Comparison of ENCODE assay signal across 17 cellular contexts in the genomic region with DNA sequence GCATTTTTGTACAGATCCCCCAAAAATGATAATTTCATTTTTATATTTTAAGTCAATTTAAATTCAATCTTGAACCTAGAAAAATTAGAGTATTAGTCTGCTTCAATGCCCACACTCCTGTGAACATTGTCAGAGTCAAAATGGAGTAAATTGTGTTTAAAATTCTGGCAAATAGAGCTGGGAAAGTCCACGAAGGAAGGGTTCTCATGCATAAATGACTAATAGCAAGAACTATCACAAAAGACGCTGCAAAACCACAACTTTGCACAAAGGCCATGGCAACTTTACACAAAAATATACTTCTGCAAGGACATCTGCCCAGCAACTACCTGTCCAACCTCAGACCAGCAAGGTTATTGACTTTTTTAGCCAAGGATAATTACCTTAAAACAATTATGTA.
DNase-seq lines count a peak whose midpoint lies in the region; ATAC-seq and TF ChIP-seq lines count a peak whose summit lies in the region.
"Had no signal": no experiment of that assay in that cellular context is flagged by ENCODE, and none has a peak within 500 bp of the region (broad histone marks: within the 10 kb centered on the region; RNA-seq: fewer than 3 reads in every experiment).

No MANE protein-coding gene starts in this region.

- DNase-seq in M059J (ENCODE audit: low read depth), result peak; percentile 90
- DNase-seq in fibroblast of the aortic adventitia (ENCODE audit: low read depth), result peak; percentile 9
- DNase-seq in GM10248 (ENCODE audit: extremely low spot score), result no peak
- no peak for DNase-seq in SKM-1 (lab: John Stamatoyannopoulos, UW; ENCODE audit: unreplicated experiment)
- DNase-seq: activated CD4-positive, alpha-beta memory T cell treated with anti-CD3 and anti-CD28 coated beads for 36 hours; activated T-cell treated with anti-CD3 and anti-CD28 coated beads, Interleukin-2, amount 50 U/mL, for 48 hours; hippocampal formation; kidney glomerular epithelial cell; NCI-H82; psoas muscle; transverse colon had no signal

- CTCF ChIA-PET in GM10248 (lab: Yijun Ruan, JAX), result interaction anchor here (1.0 kb wide), 2 partner anchors 11 to 74 kb away, joined by 3 read pairs; no protein-coding TSS in a partner anchor

- peak; percentile 46 for ATAC-seq in GM18858 (IDR thresholded peaks at IDR 0.05; ENCODE audit: unreplicated experiment)
- ATAC-seq in GM21381 (IDR thresholded peaks at IDR 0.05; ENCODE audit: unreplicated experiment), result peak; percentile 35
- ATAC-seq in HG03097 (IDR thresholded peaks at IDR 0.05; ENCODE audit: low FRiP score, unreplicated experiment), result no peak
- ATAC-seq: Panc1; psoas muscle; stimulated activated effector memory CD8-positive, alpha-beta T cell treated with anti-CD3 and anti-CD28 coated beads, Interleukin-12 subunit alpha, Interleukin-12 subunit beta, amount 100 ng/mL, for 72 hours had no signal

- TF ChIP-seq CTCF in fibroblast of the aortic adventitia (IDR thresholded peaks at IDR 0.05; ENCODE audit: insufficient read depth, low read length) (no peak), GM10248 (IDR thresholded peaks at IDR 0.05; ENCODE audit: control extremely low read depth, extremely low read depth, low read depth, missing control alignments) (no peak)

- POLR2A ChIA-PET in GM10248 (lab: Yijun Ruan, JAX), result no interaction called here

- no peak overlapping the region for H3K4me3 ChIP-seq in fibroblast of the aortic adventitia (ENCODE audit: low read depth, low read length)
- H3K4me3 ChIP-seq: BLaER1, psoas muscle, transverse colon had no signal

Comparison
In these comparisons a context has a peak if more than half of its experiments do, and no peak if none do; other contexts are left out.
1. DNase-seq: peak in M059J (single experiment) and fibroblast of the aortic adventitia (single experiment); none in GM10248 (single experiment) and SKM-1 (single experiment).